Comparison of ENCODE assay signal across 22 cellular contexts in genomic region chr7:133477786-133478185, GRCh38.
"Had no signal": no experiment of that assay in that cellular context is flagged by ENCODE, and none has a peak within 500 bp of the region (broad histone marks: within the 10 kb centered on the region; RNA-seq: fewer than 3 reads in every experiment).

No MANE protein-coding gene starts in this region.

- H3K9me3 Mint-ChIP-seq: activated naive CD8-positive, alpha-beta T cell treated with anti-CD3 and anti-CD28 coated beads, Interleukin-2, amount 50 U/mL, for 24 hours; dendritic cell treated with granulocyte-macrophage colony-stimulating factor and Interleukin-4, amounts not matched to agents 40 ng/mL and 50 ng/mL, for 4 days; stimulated activated naive CD8-positive, alpha-beta T cell treated with anti-CD3 and anti-CD28 coated beads, Interleukin-15, Interleukin-2, amounts not matched to agents 100 ng/mL and 50 ng/mL, for 24 hours had no signal

- DNase-seq: activated CD4-positive, alpha-beta T cell treated with anti-CD3 and anti-CD28 coated beads, Interleukin-2, amount 50 U/mL, for 1 hour; activated CD4-positive, CD25-positive, alpha-beta regulatory T cell treated with anti-CD3 and anti-CD28 coated beads, Interleukin-2, amount 50 U/mL, for 72 hours; activated CD8-positive, alpha-beta memory T cell treated with anti-CD3 and anti-CD28 coated beads, Interleukin-2, amount 50 U/mL, for 4 hours; activated effector memory CD4-positive, alpha-beta T cell treated with Interleukin-2 at 50 U/mL for 16 hours; activated naive CD4-positive, alpha-beta T cell treated with anti-CD3 and anti-CD28 coated beads, Interleukin-2, amount 10 ng/mL, durations not matched to agents 7 days and 5 days; activated naive CD8-positive, alpha-beta T cell treated with anti-CD3 and anti-CD28 coated beads, Interleukin-2, amount 50 U/mL, for 24 hours; activated T-cell treated with anti-CD3 and anti-CD28 coated beads, Interleukin-2, amount 50 U/mL, for 4 hours; brain microvascular endothelial cell; central memory CD4-positive, alpha-beta T cell; effector memory CD4-positive, alpha-beta T cell; mesenchymal stem cell; mucosa of descending colon; naive B cell; ovary; psoas muscle; right cardiac atrium; stimulated activated CD4-positive, alpha-beta T cell treated with anti-CD3 and anti-CD28 coated beads, Interleukin-2, amount 100 ng/mL, for 24 hours; transverse colon; uterus had no signal

- H3K27me3 ChIP-seq: brain microvascular endothelial cell, ovary, transverse colon, uterus had no signal

- H3K4me3 Mint-ChIP-seq: activated naive CD4-positive, alpha-beta T cell treated with anti-CD3 and anti-CD28 coated beads, Interleukin-2, amount 10 ng/mL, durations not matched to agents 7 days and 5 days; activated naive CD8-positive, alpha-beta T cell treated with anti-CD3 and anti-CD28 coated beads, Interleukin-2, amount 50 U/mL, for 24 hours; activated T-cell treated with anti-CD3 and anti-CD28 coated beads, Interleukin-2, amount 50 U/mL, for 4 hours; dendritic cell treated with granulocyte-macrophage colony-stimulating factor and Interleukin-4, amounts not matched to agents 40 ng/mL and 50 ng/mL, for 4 days; naive B cell; stimulated activated naive CD8-positive, alpha-beta T cell treated with anti-CD3 and anti-CD28 coated beads, Interleukin-15, Interleukin-2, amounts not matched to agents 100 ng/mL and 50 ng/mL, for 24 hours had no signal

- H3K27ac Mint-ChIP-seq: activated naive CD4-positive, alpha-beta T cell treated with anti-CD3 and anti-CD28 coated beads, Interleukin-2, amount 10 ng/mL, durations not matched to agents 7 days and 5 days; activated naive CD8-positive, alpha-beta T cell treated with anti-CD3 and anti-CD28 coated beads, Interleukin-2, amount 50 U/mL, for 24 hours; dendritic cell treated with granulocyte-macrophage colony-stimulating factor and Interleukin-4, amounts not matched to agents 40 ng/mL and 50 ng/mL, for 4 days; naive B cell; stimulated activated naive CD8-positive, alpha-beta T cell treated with anti-CD3 and anti-CD28 coated beads, Interleukin-15, Interleukin-2, amounts not matched to agents 100 ng/mL and 50 ng/mL, for 24 hours had no signal

- H3K4me1 ChIP-seq: transverse colon, uterus had no signal

- H3K9me3 ChIP-seq: mucosa of descending colon, ovary, transverse colon, uterus had no signal

- H3K27ac ChIP-seq: brain microvascular endothelial cell, ovary, psoas muscle, transverse colon, uterus, VCaP had no signal

- H3K36me3 ChIP-seq: brain microvascular endothelial cell, ovary, uterus had no signal

- ATAC-seq: activated naive CD8-positive, alpha-beta T cell treated with anti-CD3 and anti-CD28 coated beads, Interleukin-2, amount 50 U/mL, for 24 hours; activated T-cell treated with anti-CD3 and anti-CD28 coated beads, Interleukin-2, amount 50 U/mL, for 4 hours; mucosa of descending colon; right cardiac atrium had no signal

- H3K4me3 ChIP-seq: mucosa of descending colon, ovary, psoas muscle, transverse colon, uterus had no signal

- H3K27me3 Mint-ChIP-seq: activated naive CD4-positive, alpha-beta T cell treated with anti-CD3 and anti-CD28 coated beads, Interleukin-2, amount 10 ng/mL, durations not matched to agents 7 days and 5 days; activated naive CD8-positive, alpha-beta T cell treated with anti-CD3 and anti-CD28 coated beads, Interleukin-2, amount 50 U/mL, for 24 hours; dendritic cell treated with granulocyte-macrophage colony-stimulating factor and Interleukin-4, amounts not matched to agents 40 ng/mL and 50 ng/mL, for 4 days; naive B cell; stimulated activated naive CD8-positive, alpha-beta T cell treated with anti-CD3 and anti-CD28 coated beads, Interleukin-15, Interleukin-2, amounts not matched to agents 100 ng/mL and 50 ng/mL, for 24 hours had no signal
